ENCODE assay signal across 29 cellular contexts in genomic region chr6:52718535-52718934, GRCh38. TPM values are rescaled to one million over a fixed set of nuclear protein-coding genes. Genes with fewer than 3 reads are reported as not detected.
DNase-seq lines count a peak whose midpoint lies in the region; ATAC-seq and TF ChIP-seq lines count a peak whose summit lies in the region.
"Had no signal": no experiment of that assay in that cellular context is flagged by ENCODE, and none has a peak within 500 bp of the region (broad histone marks: within the 10 kb centered on the region; RNA-seq: fewer than 3 reads in every experiment).

No MANE protein-coding gene starts in this region.

- no peaks in the 10 kb centered on the region for H3K36me3 ChIP-seq in BE2C
- H3K36me3 ChIP-seq: adrenal gland, brain microvascular endothelial cell, colonic mucosa, heart left ventricle, neural progenitor cell, WERI-Rb-1 had no signal

- DNase-seq in NCI-H2227 (lab: John Stamatoyannopoulos, UW; ENCODE audit: unreplicated experiment) (peak; percentile 8), NCI-H2227 treated with DMSO at 0.1 percent for 48 hours (lab: John Stamatoyannopoulos, UW) (no peak), NCI-H748 treated with DMSO at 0.1 percent for 48 hours (lab: John Stamatoyannopoulos, UW) (peak; percentile 7), NCI-H345 (lab: John Stamatoyannopoulos, UW) (no peak), BE2C (no peak)
- DNase-seq in effector CD4-positive, alpha-beta T cell: no peak
- DNase-seq: 8988T; activated CD4-positive, alpha-beta T cell treated with anti-CD3 and anti-CD28 coated beads, Interleukin-2, amount 10 ng/mL, durations not matched to agents 24 days and 14 days; activated naive CD4-positive, alpha-beta T cell; activated T-cell treated with anti-CD3 and anti-CD28 coated beads, Interleukin-2, amount 50 U/mL, for 48 hours; adrenal gland; brain microvascular endothelial cell; colonic mucosa; endodermal cell; GF-D8; H7; heart left ventricle; left cardiac atrium; NCI-H1092; NCI-H526 treated with DMSO at 0.1 percent for 48 hours; trophoblast cell; WERI-Rb-1 had no signal

- H3K4me3 ChIP-seq in BE2C (ENCODE audit: low read depth, low read length): no peak overlapping the region
- H3K4me3 ChIP-seq: adrenal gland, colonic mucosa, heart left ventricle, neural progenitor cell had no signal

- ATAC-seq in esophagus mucosa (peak; percentile 83), HG03432 (IDR thresholded peaks at IDR 0.05; ENCODE audit: unreplicated experiment) (no peak)
- ATAC-seq: heart left ventricle, left cardiac atrium, sciatic nerve had no signal

- H3K9me3 ChIP-seq in BE2C: no peaks in the 10 kb centered on the region
- H3K9me3 ChIP-seq: adrenal gland, colonic mucosa, heart left ventricle had no signal

- H3K4me1 ChIP-seq in BE2C: no peaks in the 10 kb centered on the region
- H3K4me1 ChIP-seq: adrenal gland, colonic mucosa, heart left ventricle, neural progenitor cell had no signal

- no peak for TF ChIP-seq CTCF in BE2C (IDR thresholded peaks at IDR 0.05; ENCODE audit: low read depth, low read length)

- H3K27me3 ChIP-seq in BE2C: no peaks in the 10 kb centered on the region
- H3K27me3 ChIP-seq: adrenal gland, brain microvascular endothelial cell, colonic mucosa, heart left ventricle, neural progenitor cell had no signal

RNA-seq across cellular contexts. Expression of gene GSTA2, which starts 44.7 kb away (rescaled TPM):
- total RNA-seq in esophagus mucosa: not detected
- polyA plus RNA-seq in BE2C (2012; ENCODE audit: insufficient read depth, insufficient read length, low read depth): not detected
- total RNA-seq: activated CD4-positive, alpha-beta T cell treated with anti-CD3 and anti-CD28 coated beads, Interleukin-2, amount 10 ng/mL, durations not matched to agents 24 days and 14 days; fibroblast of villous mesenchyme; H7; heart left ventricle; left cardiac atrium; OCI-LY7; posterior vena cava; sciatic nerve had no signal
- polyA plus RNA-seq: heart left ventricle had no signal

RNA-seq across cellular contexts. Expression of gene TMEM14A, which starts 47.6 kb away (rescaled TPM):
- total RNA-seq in esophagus mucosa: 40.6 TPM
- 13.5 TPM for polyA plus RNA-seq in BE2C (2012; ENCODE audit: insufficient read depth, insufficient read length, low read depth)

Comparison
In these comparisons a context has a peak if more than half of its experiments do, and no peak if none do; other contexts are left out.
1. DNase-seq: peak in NCI-H2227 (single experiment) and NCI-H748 treated with DMSO at 0.1 percent for 48 hours (single experiment); none in NCI-H2227 treated with DMSO at 0.1 percent for 48 hours (single experiment), effector CD4-positive, alpha-beta T cell (single experiment), NCI-H345 (single experiment) and BE2C (single experiment).